1 cellular context compared by ENCODE assay signal in the genomic region with DNA sequence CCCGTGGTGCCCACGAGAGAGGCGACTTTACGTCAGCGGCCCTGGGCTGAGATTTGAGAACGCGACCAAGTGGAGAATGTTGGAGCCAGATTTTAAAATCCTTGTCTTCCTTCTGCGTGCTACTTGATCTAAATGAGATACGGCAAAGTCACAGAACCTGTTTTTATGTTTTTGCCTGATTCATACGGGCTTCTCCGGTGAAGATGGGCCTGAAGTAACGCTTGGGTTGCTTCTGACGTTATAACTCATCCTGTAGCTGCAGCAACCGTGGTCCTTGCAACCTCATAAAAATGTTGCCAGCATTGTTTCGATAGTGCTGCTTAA.
TF ChIP-seq lines count a peak whose summit lies in the region.

No MANE protein-coding gene starts in this region.

TF ChIP-seq in WTC11, 78 proteins besides CTCF, POLR2A, EP300 and RAD21 (continued from another document):
- no peak for TF ChIP-seq ZBTB43 (CRISPR knock-in tag; IDR thresholded peaks at IDR 0.05)
